In genomic region chr7:136551618-136552017, GRCh38 we compare ENCODE assay signal across 25 cellular contexts.
"Had no signal": no experiment of that assay in that cellular context is flagged by ENCODE, and none has a peak within 500 bp of the region (broad histone marks: within the 10 kb centered on the region; RNA-seq: fewer than 3 reads in every experiment).

No MANE protein-coding gene starts in this region.

- DNase-seq: colonic mucosa; cortex of kidney; dermis blood vessel endothelial cell; dorsolateral prefrontal cortex; effector CD4-positive, alpha-beta T cell; effector CD8-positive, alpha-beta T cell; effector memory CD4-positive, alpha-beta T cell; effector memory CD8-positive, alpha-beta T cell; endodermal cell; erythroblast; esophagus squamous epithelium; foreskin fibroblast; foreskin keratinocyte; foreskin melanocyte; gastrocnemius medialis; glutamatergic neuron; head of caudate nucleus; heart left ventricle; heart right ventricle had no signal

- H3K9me3 Mint-ChIP-seq: endodermal cell had no signal

- ATAC-seq: effector memory CD8-positive, alpha-beta T cell; esophagus mucosa; foreskin keratinocyte; gastrocnemius medialis; gastroesophageal sphincter; heart left ventricle; heart right ventricle had no signal

- H3K9me3 ChIP-seq: colonic mucosa, esophagus muscularis mucosa, esophagus squamous epithelium, gastrocnemius medialis, gastroesophageal sphincter, heart left ventricle, heart right ventricle had no signal

- H3K27ac Mint-ChIP-seq: dendritic cell treated with granulocyte-macrophage colony-stimulating factor and Interleukin-4, amounts not matched to agents 40 ng/mL and 50 ng/mL, for 4 days; effector memory CD8-positive, alpha-beta T cell; endodermal cell had no signal

- H3K27me3 ChIP-seq: colonic mucosa, dorsolateral prefrontal cortex, esophagus muscularis mucosa, esophagus squamous epithelium, foreskin keratinocyte, gastrocnemius medialis, gastroesophageal sphincter, heart left ventricle, heart right ventricle had no signal

- H3K4me1 Mint-ChIP-seq: endodermal cell had no signal

- H3K27ac ChIP-seq: colonic mucosa, coronary artery, dorsolateral prefrontal cortex, epithelial cell of prostate, esophagus muscularis mucosa, esophagus squamous epithelium, foreskin keratinocyte, gastrocnemius medialis, gastroesophageal sphincter, heart left ventricle, heart right ventricle had no signal

- H3K4me1 ChIP-seq: colonic mucosa, esophagus squamous epithelium, foreskin keratinocyte, gastrocnemius medialis, gastroesophageal sphincter, heart left ventricle, heart right ventricle had no signal

- H3K4me3 Mint-ChIP-seq: dendritic cell treated with granulocyte-macrophage colony-stimulating factor and Interleukin-4, amounts not matched to agents 40 ng/mL and 50 ng/mL, for 4 days; effector memory CD8-positive, alpha-beta T cell; endodermal cell had no signal

- H3K36me3 ChIP-seq: colonic mucosa, esophagus muscularis mucosa, esophagus squamous epithelium, gastrocnemius medialis, gastroesophageal sphincter, heart left ventricle, heart right ventricle had no signal

- H3K4me3 ChIP-seq: colonic mucosa, coronary artery, dorsolateral prefrontal cortex, esophagus muscularis mucosa, esophagus squamous epithelium, gastrocnemius medialis, gastroesophageal sphincter, heart left ventricle, heart right ventricle had no signal

- H3K27me3 Mint-ChIP-seq: dendritic cell treated with granulocyte-macrophage colony-stimulating factor and Interleukin-4, amounts not matched to agents 40 ng/mL and 50 ng/mL, for 4 days; effector memory CD8-positive, alpha-beta T cell had no signal
